8 cellular contexts compared by ENCODE assay signal in the genomic region with DNA sequence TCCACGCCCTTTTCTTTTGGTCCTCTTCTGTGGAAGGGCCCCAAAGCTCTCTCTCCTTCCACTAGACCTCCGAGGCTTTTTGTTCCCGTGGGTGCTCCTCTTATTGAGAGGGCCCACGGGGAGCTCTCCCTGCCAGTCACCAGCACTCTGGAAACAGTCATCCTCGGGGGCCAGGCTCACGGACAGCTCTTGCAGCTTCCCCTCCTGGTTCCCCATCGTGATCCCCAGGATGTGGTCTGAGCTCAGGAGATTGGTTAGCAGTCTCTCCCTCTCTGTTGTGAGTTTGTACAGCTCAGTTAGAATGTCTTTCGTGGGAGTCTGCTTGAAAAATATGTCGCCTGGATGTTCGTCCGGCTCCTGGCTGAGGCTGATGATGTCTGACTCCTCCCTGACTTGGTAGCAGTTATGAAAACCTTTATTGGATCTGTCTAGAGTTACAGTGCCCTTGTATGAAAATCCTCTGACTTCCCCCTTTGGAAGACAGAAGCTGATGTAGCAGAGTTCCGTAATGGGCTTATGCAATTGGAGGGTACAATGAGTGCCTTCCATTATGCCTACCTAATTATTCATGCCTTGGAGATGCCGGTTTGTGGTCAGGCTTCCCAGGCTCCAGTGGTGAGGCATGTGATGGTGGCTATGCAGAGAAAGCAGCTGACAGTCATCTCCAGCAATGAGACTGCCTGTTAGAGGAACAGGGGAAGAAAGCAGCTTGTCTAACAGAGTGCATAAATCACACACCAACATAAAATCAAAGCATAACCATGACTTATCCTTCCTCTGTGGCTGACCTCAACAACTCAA. TPM values are rescaled to one million over a fixed set of nuclear protein-coding genes. Genes with fewer than 3 reads are reported as not detected.
DNase-seq lines count a peak whose midpoint lies in the region; ATAC-seq and TF ChIP-seq lines count a peak whose summit lies in the region.

No MANE protein-coding gene starts in this region.

- no peaks in the 10 kb centered on the region for H3K36me3 ChIP-seq in MM.1S (replicated peaks; ENCODE audit: insufficient read depth, low read length)

- no peaks in the 10 kb centered on the region for H3F3A ChIP-seq in MM.1S (ENCODE audit: insufficient read depth, low read length)

- H3K36me3 Mint-ChIP-seq in activated T-cell treated with anti-CD3 and anti-CD28 coated beads, Interleukin-2, amount 50 U/mL, for 72 hours (ENCODE audit: insufficient read depth in 2 of 2), result no peaks in the 10 kb centered on the region

- TF ChIP-seq CTCF in retinal pigment epithelial cell (conservative IDR thresholded peaks at IDR 0.05; ENCODE audit: low read depth, low read length) (no peak), MM.1S (IDR thresholded peaks at IDR 0.05; ENCODE audit: low read length) (no peak)

- no peak overlapping the region for H3K4me2 ChIP-seq in MM.1S (ENCODE audit: low read depth, low read length)

- H3K27me3 ChIP-seq in MM.1S (replicated peaks; ENCODE audit: insufficient read depth, low read length), result no peaks in the 10 kb centered on the region

- DNase-seq in EL (peak; percentile 85), globus pallidus (ENCODE audit: low spot score) (peak; percentile 61), retinal pigment epithelial cell (ENCODE audit: low read depth) (peak; percentile 97), MM.1S (no peak), NCI-H2196 (lab: John Stamatoyannopoulos, UW; ENCODE audit: unreplicated experiment) (no peak)
- no peak for DNase-seq in activated T-cell treated with anti-CD3 and anti-CD28 coated beads, Interleukin-2, amount 50 U/mL, for 72 hours

- H3K79me2 ChIP-seq in MM.1S (ENCODE audit: low read length), result no peaks in the 10 kb centered on the region

- peaks cover 14% of the 10 kb centered on the region for H3K4me1 Mint-ChIP-seq in activated T-cell treated with anti-CD3 and anti-CD28 coated beads, Interleukin-2, amount 50 U/mL, for 72 hours (ENCODE audit: low read depth)

- no peak overlapping the region for H2AFZ ChIP-seq in MM.1S (ENCODE audit: low read length)

- ATAC-seq in SK-N-SH treated with all-trans-retinoic acid at 6 μM for 48 hours (peak; percentile 71), GM21390 (IDR thresholded peaks at IDR 0.05; ENCODE audit: unreplicated experiment) (no peak)
- ATAC-seq in activated T-cell treated with anti-CD3 and anti-CD28 coated beads, Interleukin-2, amount 50 U/mL, for 72 hours (replicated peaks in 1 of 2), result no peak

- no peaks in the 10 kb centered on the region for H3K9me2 ChIP-seq in MM.1S (replicated peaks; ENCODE audit: insufficient read depth, low read length)

- H3K27me3 Mint-ChIP-seq in activated T-cell treated with anti-CD3 and anti-CD28 coated beads, Interleukin-2, amount 50 U/mL, for 72 hours (ENCODE audit: low read depth), result peaks cover 16% of the 10 kb centered on the region

- no peak overlapping the region for H3K27ac Mint-ChIP-seq in activated T-cell treated with anti-CD3 and anti-CD28 coated beads, Interleukin-2, amount 50 U/mL, for 72 hours

- no peaks in the 10 kb centered on the region for H3K9me3 Mint-ChIP-seq in activated T-cell treated with anti-CD3 and anti-CD28 coated beads, Interleukin-2, amount 50 U/mL, for 72 hours

- H3K9me3 ChIP-seq in MM.1S (replicated peaks; ENCODE audit: insufficient read depth, low read length), result no peaks in the 10 kb centered on the region

- no peak overlapping the region for H3K27ac ChIP-seq in MM.1S (ENCODE audit: low read length)

- H3K4me3 ChIP-seq in retinal pigment epithelial cell (ENCODE audit: low read length), result no peak overlapping the region
- no peak overlapping the region for H3K4me3 ChIP-seq in MM.1S (ENCODE audit: low read length)

- no peaks in the 10 kb centered on the region for H3K4me1 ChIP-seq in MM.1S (ENCODE audit: low read length)

- H4K20me1 ChIP-seq in MM.1S (ENCODE audit: insufficient read depth, low read length), result no peaks in the 10 kb centered on the region

- no peak overlapping the region for H3K4me3 Mint-ChIP-seq in activated T-cell treated with anti-CD3 and anti-CD28 coated beads, Interleukin-2, amount 50 U/mL, for 72 hours

- H3K9ac ChIP-seq in MM.1S (ENCODE audit: low read length), result no peak overlapping the region

TF ChIP-seq in SK-N-SH treated with all-trans-retinoic acid at 6 μM for 48 hours, 23 proteins besides CTCF, POLR2A, EP300 and RAD21:
- TF ChIP-seq ISL1 (CRISPR knock-in tag; IDR thresholded peaks at IDR 0.05) (peak; percentile 81), TOX (CRISPR knock-in tag; IDR thresholded peaks at IDR 0.05; ENCODE audit: borderline replicate concordance) (peak; percentile 59; the same call in 1 of the 2 replicates), ESRRG (CRISPR knock-in tag; IDR thresholded peaks at IDR 0.05) (no peak), TCF4 (CRISPR knock-in tag; IDR thresholded peaks at IDR 0.05; ENCODE audit: borderline replicate concordance) (no peak), SNAI2 (CRISPR knock-in tag; IDR thresholded peaks at IDR 0.05) (no peak), RARB (CRISPR knock-in tag; IDR thresholded peaks at IDR 0.05) (peak; percentile 25; the same call in 1 of the 2 replicates), ZC3H10 (CRISPR knock-in tag; IDR thresholded peaks at IDR 0.05) (peak; percentile 67), ZFP3 (CRISPR knock-in tag; IDR thresholded peaks at IDR 0.05) (peak; percentile 46; the same call in 1 of the 2 replicates)
- TF ChIP-seq, protein P1, sequence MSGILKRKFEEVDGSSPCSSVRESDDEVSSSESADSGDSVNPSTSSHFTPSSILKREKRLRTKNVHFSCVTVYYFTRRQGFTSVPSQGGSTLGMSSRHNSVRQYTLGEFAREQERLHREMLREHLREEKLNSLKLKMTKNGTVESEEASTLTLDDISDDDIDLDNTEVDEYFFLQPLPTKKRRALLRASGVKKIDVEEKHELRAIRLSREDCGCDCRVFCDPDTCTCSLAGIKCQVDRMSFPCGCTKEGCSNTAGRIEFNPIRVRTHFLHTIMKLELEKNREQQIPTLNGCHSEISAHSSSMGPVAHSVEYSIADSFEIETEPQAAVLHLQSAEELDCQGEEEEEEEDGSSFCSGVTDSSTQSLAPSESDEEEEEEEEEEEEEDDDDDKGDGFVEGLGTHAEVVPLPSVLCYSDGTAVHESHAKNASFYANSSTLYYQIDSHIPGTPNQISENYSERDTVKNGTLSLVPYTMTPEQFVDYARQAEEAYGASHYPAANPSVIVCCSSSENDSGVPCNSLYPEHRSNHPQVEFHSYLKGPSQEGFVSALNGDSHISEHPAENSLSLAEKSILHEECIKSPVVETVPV (CRISPR knock-in tag; IDR thresholded peaks at IDR 0.05), result peak; percentile 34; the same call in 1 of the 2 replicates

RNA-seq across cellular contexts. Expression of a gene that starts 39.9 kb away (rescaled TPM):
- total RNA-seq in activated T-cell treated with anti-CD3 and anti-CD28 coated beads, Interleukin-2, amount 50 U/mL, for 72 hours, result 1 to 10 TPM in 1 of 2 donors, under 1 TPM in 1; 0.74 to 1.1 TPM

Comparison
In these comparisons a context has a peak if more than half of its experiments do, and no peak if none do; other contexts are left out.
1. DNase-seq: peak in EL (single experiment), globus pallidus (single experiment) and retinal pigment epithelial cell (single experiment); none in MM.1S (single experiment), activated T-cell treated with anti-CD3 and anti-CD28 coated beads, Interleukin-2, amount 50 U/mL, for 72 hours (0 of 2) and NCI-H2196 (single experiment).